12 cellular contexts compared by ENCODE assay signal in genomic region chr2:3126686-3127278, GRCh38.
A peak's percentile ranks its signal among the peaks of the same experiment; 100 is the strongest.
DNase-seq lines count a peak whose midpoint lies in the region; ATAC-seq and TF ChIP-seq lines count a peak whose summit lies in the region.
"Had no signal": no experiment of that assay in that cellular context is flagged by ENCODE, and none has a peak within 500 bp of the region (broad histone marks: within the 10 kb centered on the region; RNA-seq: fewer than 3 reads in every experiment).

No MANE protein-coding gene starts in this region.

- H3K36me3 ChIP-seq in A673 (ENCODE audit: insufficient read depth, low read length, poor library complexity, severe bottlenecking): no peaks in the 10 kb centered on the region
- H3K36me3 ChIP-seq: breast epithelium, esophagus squamous epithelium had no signal

- DNase-seq in A673 (ENCODE audit: low spot score) (peak; percentile 59), ELF-1 (ENCODE audit: low read depth, low spot score) (peak; percentile 51), left lobe of liver (ENCODE audit: low spot score) (no peak), RWPE1 (ENCODE audit: low spot score) (no peak), NCI-H1436 (lab: John Stamatoyannopoulos, UW) (no peak), cerebellum (ENCODE audit: low spot score) (no peak)
- no peak for DNase-seq in stimulated activated CD8-positive, alpha-beta memory T cell treated with anti-CD3 and anti-CD28 coated beads, Interleukin-4, amount 100 ng/mL, for 48 hours
- DNase-seq: activated CD4-positive, CD25-positive, alpha-beta regulatory T cell; esophagus squamous epithelium; NCI-H2227 treated with DMSO at 0.1 percent for 48 hours had no signal

- CTCF ChIA-PET in A673 (lab: Charles Lee): no interaction called here
- CTCF ChIA-PET in RWPE1 (lab: Yijun Ruan, JAX): interaction anchor here (0.6 kb wide), 1 partner anchor 214 kb away, joined by 4 read pairs; no protein-coding TSS in a partner anchor

- no peaks in the 10 kb centered on the region for H3K27me3 ChIP-seq in A673 (replicated peaks; ENCODE audit: insufficient read depth, low read depth, low read length, poor library complexity)
- H3K27me3 ChIP-seq: breast epithelium had no signal

- TF ChIP-seq CTCF in A673 (conservative IDR thresholded peaks at IDR 0.05; ENCODE audit: low read depth, low read length) (no peak), VCaP (conservative IDR thresholded peaks at IDR 0.05) (no peak), RWPE1 (conservative IDR thresholded peaks at IDR 0.05; ENCODE audit: low read depth) (no peak)

- ATAC-seq in left lobe of liver: peak; percentile 33

- H3K27ac ChIP-seq in A673 (ENCODE audit: low read depth, low read length, poor library complexity, severe bottlenecking) (peak overlapping the region; percentile 96), VCaP (peak overlapping the region; percentile 34), RWPE1 (no peak overlapping the region)
- H3K27ac ChIP-seq: breast epithelium, esophagus squamous epithelium had no signal

- TSS peak; percentile 64 for BruUV-seq in A673 (replicated peaks; lab: Mats Ljungman, UMichigan)

- peaks cover under 1% of the 10 kb centered on the region for H3K9me3 ChIP-seq in A673 (ENCODE audit: low read depth, low read length, poor library complexity, severe bottlenecking)
- H3K9me3 ChIP-seq: breast epithelium, esophagus squamous epithelium had no signal

- peaks cover 60% of the 10 kb centered on the region for H3K4me1 ChIP-seq in A673 (ENCODE audit: insufficient read depth, low read length, poor library complexity, severe bottlenecking)
- H3K4me1 ChIP-seq: breast epithelium, esophagus squamous epithelium had no signal

- peak overlapping the region; percentile 38 for H3K4me3 ChIP-seq in A673 (ENCODE audit: low read depth, low read length, poor library complexity, severe bottlenecking)
- H3K4me3 ChIP-seq: breast epithelium, esophagus squamous epithelium had no signal

- POLR2A ChIA-PET in A673 (lab: Charles Lee; ENCODE audit: low non-redundant PET): interaction anchor here (0.5 to 1.0 kb wide), 2 partner anchors 28 to 1276 kb away, joined by 3 to 4 read pairs; no protein-coding TSS in a partner anchor
- POLR2A ChIA-PET in RWPE1 (lab: Yijun Ruan, JAX; ENCODE audit: low non-redundant PET): no interaction called here

- intact Hi-C loops in A673 (cut with micrococcal nuclease; ENCODE audit: unreplicated experiment): no loop called here

Comparison
In these comparisons a context has a peak if more than half of its experiments do, and no peak if none do; other contexts are left out.
1. DNase-seq: peak in A673 (single experiment) and ELF-1 (single experiment); none in left lobe of liver (single experiment), RWPE1 (single experiment), stimulated activated CD8-positive, alpha-beta memory T cell treated with anti-CD3 and anti-CD28 coated beads, Interleukin-4, amount 100 ng/mL, for 48 hours (single experiment), NCI-H1436 (single experiment) and cerebellum (single experiment).